8 cellular contexts compared by ENCODE assay signal in the genomic region with DNA sequence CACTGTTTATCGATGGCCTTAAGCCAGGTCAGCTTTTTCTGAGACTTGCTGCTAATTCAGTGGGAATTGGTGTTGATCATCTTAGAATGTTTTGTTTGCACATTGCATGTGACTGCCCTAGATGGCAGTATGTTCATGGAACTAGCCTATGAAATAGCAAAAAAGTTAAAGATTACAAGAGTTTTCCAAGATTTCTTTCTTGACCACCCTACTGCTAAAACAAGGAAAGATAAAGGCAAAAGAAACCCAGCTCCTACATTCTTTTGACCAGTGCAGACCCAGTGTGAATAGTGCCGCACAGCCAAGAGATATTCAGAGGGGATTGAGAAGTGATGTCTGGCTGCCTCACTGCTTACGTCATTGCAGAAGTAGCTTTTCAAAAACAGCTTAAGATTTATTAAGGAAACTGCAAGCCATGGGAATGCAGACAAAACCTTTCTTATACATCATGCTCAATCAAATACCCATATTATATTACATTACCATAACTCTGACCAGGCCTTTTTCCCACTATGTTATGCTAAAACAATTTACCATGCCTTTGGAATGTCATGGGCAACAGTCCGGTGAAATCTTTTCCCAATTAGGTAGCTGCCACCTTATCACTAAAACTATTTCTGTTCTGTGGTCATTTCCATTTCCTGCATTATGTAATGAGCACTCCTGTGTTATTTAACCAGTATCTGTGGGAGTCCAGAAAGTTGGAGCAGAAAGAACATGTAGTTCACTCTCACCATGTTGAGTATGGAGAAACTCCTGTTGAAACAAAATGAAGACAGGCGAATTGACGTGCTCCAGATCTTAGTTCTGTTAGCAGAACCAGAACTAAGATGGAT. TPM values are rescaled to one million over a fixed set of nuclear protein-coding genes. Genes with fewer than 3 reads are reported as not detected.
DNase-seq lines count a peak whose midpoint lies in the region; ATAC-seq, FAIRE-seq and TF ChIP-seq lines count a peak whose summit lies in the region.
"Had no signal": no experiment of that assay in that cellular context is flagged by ENCODE, and none has a peak within 500 bp of the region (broad histone marks: within the 10 kb centered on the region; RNA-seq: fewer than 3 reads in every experiment).

No MANE protein-coding gene starts in this region.

- H2AFZ ChIP-seq in KMS-11 (ENCODE audit: low read depth), result no peak overlapping the region

- POLR2A ChIA-PET in WTC11 (lab: Charles Lee), result interaction anchor here (1.2 kb wide), 1 partner anchor 114 kb away, joined by 4 read pairs; no protein-coding TSS in a partner anchor

- H3K9me3 Mint-ChIP-seq in WTC11, result no peaks in the 10 kb centered on the region

- CTCF ChIA-PET in WTC11 (lab: Charles Lee), result interaction anchor here (0.8 to 1.3 kb wide), 3 partner anchors 30 to 149 kb away, joined by 3 to 5 read pairs (median 3); no protein-coding TSS in a partner anchor

- no peaks in the 10 kb centered on the region for H4K20me1 ChIP-seq in KMS-11 (ENCODE audit: insufficient read depth)

- peaks cover 3% of the 10 kb centered on the region for H3K27me3 Mint-ChIP-seq in WTC11 (ENCODE audit: low read depth)

- H3K4me3 Mint-ChIP-seq in WTC11, result no peak overlapping the region

- ATAC-seq in HG03439 (IDR thresholded peaks at IDR 0.05; ENCODE audit: unreplicated experiment) (no peak), WTC11 (no peak)

- peaks cover 11% of the 10 kb centered on the region for H3K4me1 ChIP-seq in KMS-11 (ENCODE audit: low read depth, poor library complexity, severe bottlenecking)

- H3K36me3 ChIP-seq in KMS-11 (ENCODE audit: insufficient read depth), result no peaks in the 10 kb centered on the region

- no peaks in the 10 kb centered on the region for H3K36me3 Mint-ChIP-seq in WTC11

- peaks cover 77% of the 10 kb centered on the region for H3K4me1 Mint-ChIP-seq in WTC11

- no peak overlapping the region for H3K4me2 ChIP-seq in KMS-11

- no peaks in the 10 kb centered on the region for H3K79me2 ChIP-seq in KMS-11 (ENCODE audit: insufficient read depth, low read depth)

- peaks cover 16% of the 10 kb centered on the region; the same call in 1 of the 2 replicates for H3K27me3 ChIP-seq in KMS-11 (ENCODE audit: insufficient read depth, low read depth)

- TF ChIP-seq CTCF in KMS-11 (conservative IDR thresholded peaks at IDR 0.05; ENCODE audit: low read depth, low read length), result 0 out of 2 replicates have a peak, but pooled peaks have one; percentile 14
- peak; percentile 31 for TF ChIP-seq CTCF in cardiac fibroblast (IDR thresholded peaks at IDR 0.05; ENCODE audit: low read depth, low read length)
- TF ChIP-seq CTCF in WTC11 (IDR thresholded peaks at IDR 0.05), result no peak

- FAIRE-seq in urothelium cell line (lab: Jason Lieb, UNC), result no peak

- no peak overlapping the region for H3K9ac ChIP-seq in KMS-11

- DNase-seq in cardiac fibroblast (ENCODE audit: low read depth in 2 of 2) (peak; percentile 87 to 91), lung microvascular endothelial cell (ENCODE audit: low read depth in 2 of 2) (peak; percentile 87 to 91), urothelium cell line (ENCODE audit: low spot score) (peak; percentile 35), WTC11 (ENCODE audit: low spot score) (no peak), DMS153 treated with DMSO at 0.1 percent for 48 hours (lab: John Stamatoyannopoulos, UW; ENCODE audit: unreplicated experiment) (no peak)
- DNase-seq: NCI-H187 had no signal

- no peak overlapping the region for H3K27ac ChIP-seq in KMS-11

- H3K27ac Mint-ChIP-seq in WTC11, result no peak overlapping the region; the same call in 1 of the 2 replicates

- H3K4me3 ChIP-seq in KMS-11 (IDR thresholded peaks at IDR 0.05; ENCODE audit: insufficient read depth, low read depth, low read length) (no peak overlapping the region), cardiac fibroblast (replicated peaks in 1 of 2; ENCODE audit: low read depth in 2 of 2, low read length in 2 of 2) (no peak overlapping the region)

TF ChIP-seq in WTC11, 78 proteins besides CTCF, POLR2A, EP300 and RAD21:
- no peak for TF ChIP-seq ZNF512 (CRISPR knock-in tag; IDR thresholded peaks at IDR 0.05; ENCODE audit: borderline replicate concordance)
- TF ChIP-seq FOXJ3 (CRISPR knock-in tag; IDR thresholded peaks at IDR 0.05; ENCODE audit: borderline replicate concordance), result no peak
- TF ChIP-seq USF1 (CRISPR knock-in tag; IDR thresholded peaks at IDR 0.05), result no peak
- no peak for TF ChIP-seq OVOL2 (CRISPR knock-in tag; IDR thresholded peaks at IDR 0.05; ENCODE audit: borderline replicate concordance)
- no peak for TF ChIP-seq NFYB (CRISPR knock-in tag; conservative IDR thresholded peaks at IDR 0.05; ENCODE audit: low read depth)
- no peak for TF ChIP-seq HMGXB4 (CRISPR knock-in tag; IDR thresholded peaks at IDR 0.05)
- no peak for TF ChIP-seq TCF7 (CRISPR knock-in tag; IDR thresholded peaks at IDR 0.05; ENCODE audit: low read depth)
- TF ChIP-seq HMGA2 (CRISPR knock-in tag; IDR thresholded peaks at IDR 0.05), result no peak

RNA-seq across cellular contexts. Expression of gene PHLDB2, which starts 6.0 kb away (rescaled TPM):
- total RNA-seq in lung microvascular endothelial cell (32.5 and 50.6 TPM in 2 replicates), WTC11 (2021) (23.5 to 40.3 TPM (median 24.9 TPM) in 3 replicates)

Comparison
In these comparisons a context has a peak if more than half of its experiments do, and no peak if none do; other contexts are left out.
1. DNase-seq: peak in cardiac fibroblast (2 of 2), lung microvascular endothelial cell (2 of 2) and urothelium cell line (single experiment); none in WTC11 (single experiment) and DMS153 treated with DMSO at 0.1 percent for 48 hours (single experiment).